ENCODE assay signal across 14 cellular contexts in genomic region chr4:10524196-10524833, GRCh38.
"Had no signal": no experiment of that assay in that cellular context is flagged by ENCODE, and none has a peak within 500 bp of the region (broad histone marks: within the 10 kb centered on the region; RNA-seq: fewer than 3 reads in every experiment).

No MANE protein-coding gene starts in this region.

- ATAC-seq: left colon; mucosa of descending colon; naive thymus-derived CD8-positive, alpha-beta T cell had no signal

- H3K4me1 ChIP-seq: sigmoid colon, upper lobe of left lung had no signal

- H3K27ac ChIP-seq: cardiac muscle cell, sigmoid colon, suprapubic skin, upper lobe of left lung, VCaP had no signal

- H3K27me3 ChIP-seq: cardiac muscle cell, sigmoid colon, suprapubic skin, upper lobe of left lung had no signal

- H3K36me3 ChIP-seq: cardiac muscle cell, sigmoid colon, suprapubic skin, upper lobe of left lung had no signal

- H3K4me3 ChIP-seq: cardiac muscle cell, mucosa of descending colon, sigmoid colon, suprapubic skin, upper lobe of left lung had no signal

- DNase-seq: activated CD4-positive, alpha-beta memory T cell treated with anti-CD3 and anti-CD28 coated beads, Interleukin-2, amount 10 ng/mL, durations not matched to agents 7 days and 5 days; activated gamma-delta T cell; activated T-cell treated with anti-CD3 and anti-CD28 coated beads, Interleukin-2, amount 50 U/mL, for 48 hours; immature natural killer cell; left colon; mucosa of descending colon; naive thymus-derived CD8-positive, alpha-beta T cell; sigmoid colon; stimulated activated naive CD4-positive, alpha-beta T cell treated with Interleukin-2 at 50 U/mL for 16 hours; T-helper 9 cell had no signal

- H3K9me3 ChIP-seq: mucosa of descending colon, sigmoid colon, suprapubic skin, upper lobe of left lung had no signal
